ENCODE assay signal across 8 cellular contexts in the genomic region with DNA sequence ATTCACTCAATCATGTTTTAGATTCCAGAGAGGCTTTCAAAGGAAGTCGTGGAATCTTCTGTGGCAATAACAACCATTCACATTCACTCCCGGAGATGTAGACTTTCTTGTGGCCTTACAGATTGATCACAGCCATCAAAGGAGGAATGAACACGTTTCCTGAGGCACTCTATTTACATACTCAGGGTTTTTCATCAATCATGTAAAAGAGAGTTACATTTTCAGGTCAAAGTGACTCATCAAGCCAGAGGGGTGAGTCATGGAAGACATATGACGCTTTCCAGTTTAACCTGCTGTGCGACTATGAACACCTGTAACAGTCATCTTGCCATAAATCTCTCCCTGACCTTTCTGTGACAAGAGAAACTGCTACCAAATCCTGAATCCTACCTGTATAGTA. TPM values are rescaled to one million over a fixed set of nuclear protein-coding genes. Genes with fewer than 3 reads are reported as not detected.
DNase-seq lines count a peak whose midpoint lies in the region; ATAC-seq, FAIRE-seq and TF ChIP-seq lines count a peak whose summit lies in the region.

No MANE protein-coding gene starts in this region.

- intact Hi-C loops in kidney (cut with DNase I), result no loop called here

- no peak for TF ChIP-seq CTCF in RWPE1 (conservative IDR thresholded peaks at IDR 0.05; ENCODE audit: low read depth)
- no peak for TF ChIP-seq CTCF in kidney (IDR thresholded peaks at IDR 0.05; ENCODE audit: borderline replicate concordance, extremely low read depth, insufficient read depth)
- no peak for TF ChIP-seq CTCF in GM13976 (IDR thresholded peaks at IDR 0.05; ENCODE audit: borderline replicate concordance, control extremely low read depth, extremely low read depth, insufficient read depth, missing control alignments)

- no peak overlapping the region for H3K4me3 ChIP-seq in kidney (ENCODE audit: low read length in 2 of 2)

- no peak overlapping the region for H3K9ac ChIP-seq in kidney (ENCODE audit: low read length in 2 of 2)

- no peaks in the 10 kb centered on the region for H3K9me3 ChIP-seq in kidney (ENCODE audit: control insufficient read depth in 1 of 2, low read length in 2 of 2)

- in situ Hi-C loops in GM13976 (cut with MboI; ENCODE audit: low sequenced_read_pairs, unreplicated experiment), result no loop called here

- H3K27ac ChIP-seq in RWPE1 (no peak overlapping the region), epithelial cell of prostate (peak overlapping the region; percentile 86), kidney (ENCODE audit: low read depth in 2 of 2, low read length in 2 of 2) (no peak overlapping the region)

- ATAC-seq in GM18868 (IDR thresholded peaks at IDR 0.05; ENCODE audit: unreplicated experiment), result peak; percentile 83
- ATAC-seq in HG02981 (IDR thresholded peaks at IDR 0.05; ENCODE audit: unreplicated experiment), result peak; percentile 71

- FAIRE-seq in kidney (lab: Jason Lieb, UNC), result no peak

- no peaks in the 10 kb centered on the region for H3K36me3 ChIP-seq in kidney (ENCODE audit: control insufficient read depth in 1 of 2, insufficient read depth in 2 of 2, low read length in 2 of 2)

- H3K4me1 ChIP-seq in kidney (ENCODE audit: control insufficient read depth in 1 of 2, insufficient read depth in 1 of 2, low read depth in 1 of 2, low read length in 2 of 2), result no peaks in the 10 kb centered on the region

- CTCF ChIA-PET in RWPE1 (lab: Yijun Ruan, JAX), result interaction anchor here (0.8 kb wide), 1 partner anchor 807 kb away, joined by 3 read pairs; no protein-coding TSS in a partner anchor

- POLR2A ChIA-PET in RWPE1 (lab: Yijun Ruan, JAX; ENCODE audit: low non-redundant PET), result no interaction called here

- DNase-seq in RWPE1 (ENCODE audit: low spot score) (peak; percentile 91), epithelial cell of prostate (ENCODE audit: low read depth, low spot score) (peak; percentile 97), kidney (no peak), GM13976 (ENCODE audit: low spot score) (no peak), GF-D8 (lab: John Stamatoyannopoulos, UW) (no peak)
- peak; percentile 41 for DNase-seq in stimulated activated CD8-positive, alpha-beta memory T cell treated with anti-CD3 and anti-CD28 coated beads, Interleukin-4, amount 100 ng/mL, for 48 hours

RNA-seq across cellular contexts. Expression of a gene that starts 39.3 kb away (rescaled TPM):
- total RNA-seq in kidney, result 76.5 TPM
- 40.5 TPM for polyA plus RNA-seq in kidney (ENCODE audit: insufficient read depth, low read depth, low replicate concordance)

Comparison
In these comparisons a context has a peak if more than half of its experiments do, and no peak if none do; other contexts are left out.
1. DNase-seq: peak in RWPE1 (single experiment), epithelial cell of prostate (single experiment) and stimulated activated CD8-positive, alpha-beta memory T cell treated with anti-CD3 and anti-CD28 coated beads, Interleukin-4, amount 100 ng/mL, for 48 hours (single experiment); none in kidney (single experiment), GM13976 (single experiment) and GF-D8 (single experiment).